In the genomic region with DNA sequence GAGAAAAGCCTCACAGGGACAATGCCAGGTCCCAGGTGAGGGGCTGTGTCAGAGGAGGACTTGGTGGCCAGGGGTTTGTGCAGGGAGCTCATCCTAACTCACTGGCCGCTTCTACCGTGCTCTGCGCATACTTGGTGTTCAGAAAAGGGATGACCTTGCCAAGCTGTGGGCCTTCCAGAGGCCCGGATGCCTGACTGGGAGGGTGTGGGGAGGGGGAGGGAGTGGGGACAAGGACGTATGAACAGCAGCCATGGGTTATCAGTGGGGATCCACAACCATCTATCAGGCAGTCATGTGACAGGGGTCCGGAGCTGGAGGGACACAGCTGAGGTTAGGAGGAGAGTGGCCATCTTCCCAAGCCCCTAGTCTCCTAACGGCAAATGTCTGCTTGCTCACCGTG, we compare ENCODE assay signal across 18 cellular contexts. TPM values are rescaled to one million over a fixed set of nuclear protein-coding genes. Genes with fewer than 3 reads are reported as not detected.
DNase-seq lines count a peak whose midpoint lies in the region; ATAC-seq and TF ChIP-seq lines count a peak whose summit lies in the region.
"Had no signal": no experiment of that assay in that cellular context is flagged by ENCODE, and none has a peak within 500 bp of the region (broad histone marks: within the 10 kb centered on the region; RNA-seq: fewer than 3 reads in every experiment).

No MANE protein-coding gene starts in this region.

- no peaks in the 10 kb centered on the region for H3K27me3 Mint-ChIP-seq in WTC11 (ENCODE audit: low read depth)
- H3K27me3 Mint-ChIP-seq: CD4-positive, CD25-positive, alpha-beta regulatory T cell had no signal

- CTCF ChIA-PET in WTC11 (lab: Charles Lee): no interaction called here

- H3K36me3 Mint-ChIP-seq in WTC11: peaks cover 32% of the 10 kb centered on the region

- H3K9me3 Mint-ChIP-seq in WTC11: no peaks in the 10 kb centered on the region
- H3K9me3 Mint-ChIP-seq: CD4-positive, CD25-positive, alpha-beta regulatory T cell; CD8-positive, alpha-beta memory T cell had no signal

- peaks cover 0 to 93% (median 37%) of the 10 kb centered on the region in 9 donors for H3K36me3 ChIP-seq in heart right ventricle
- H3K36me3 ChIP-seq in left ventricle myocardium inferior: peaks cover 72% of the 10 kb centered on the region
- peaks cover 0 to 40% of the 10 kb centered on the region in 2 donors for H3K36me3 ChIP-seq in adrenal gland (replicated peaks in 1 of 2)

- no peak for TF ChIP-seq POLR2A in adrenal gland (IDR thresholded peaks at IDR 0.05)

- ATAC-seq in heart right ventricle: peak in 6 of 8 donors; percentile 8 to 32 (median 24)
- ATAC-seq in WTC11: no peak

- DNase-seq in heart right ventricle (no peak), left ventricle myocardium inferior (no peak), adrenal gland (peak in 6 of 7 donors; percentile 61 to 80 (median 70)), posterior vena cava (ENCODE audit: low spot score) (peak; percentile 30), WTC11 (ENCODE audit: low spot score) (no peak), NCI-H748 (lab: John Stamatoyannopoulos, UW; ENCODE audit: unreplicated experiment) (no peak)
- DNase-seq: ACHN; BE2C; C1 segment of cervical spinal cord; CD4-positive, CD25-positive, alpha-beta regulatory T cell; CD8-positive, alpha-beta memory T cell; COR-L47; DMS 273 treated with DMSO at 0.1 percent for 48 hours; DMS53; GDM1; GM23248; HCEC 1CT had no signal

- H3K4me1 Mint-ChIP-seq in WTC11: peaks cover under 1% of the 10 kb centered on the region; the same call in 1 of the 2 replicates

- H3K4me1 ChIP-seq in heart right ventricle (peaks cover 0 to 13% (median 2%) of the 10 kb centered on the region in 9 donors), left ventricle myocardium inferior (peaks cover 17% of the 10 kb centered on the region), adrenal gland (replicated peaks in 1 of 2) (peaks cover 10 to 19% of the 10 kb centered on the region in 2 donors)

- H3K27ac Mint-ChIP-seq in WTC11: no peak overlapping the region
- H3K27ac Mint-ChIP-seq: CD4-positive, CD25-positive, alpha-beta regulatory T cell had no signal

- POLR2A ChIA-PET in WTC11 (lab: Charles Lee): no interaction called here

- H3K27me3 ChIP-seq in heart right ventricle: no peaks in the 10 kb centered on the region
- H3K27me3 ChIP-seq in left ventricle myocardium inferior (ENCODE audit: low read depth): no peaks in the 10 kb centered on the region
- H3K27me3 ChIP-seq in adrenal gland: no peaks in the 10 kb centered on the region
- H3K27me3 ChIP-seq: BE2C had no signal

- H3K4me3 ChIP-seq in heart right ventricle (no peak overlapping the region), left ventricle myocardium inferior (no peak overlapping the region), adrenal gland (no peak overlapping the region)
- H3K4me3 ChIP-seq: GM23248 had no signal

- WGBS in heart right ventricle, 2 donors: 59 to 70% methylated on average over 8 of the region's 8 CpGs
- 38 to 54% (median 43%) methylated on average over 8 of the region's 8 CpGs for WGBS in adrenal gland, 4 donors

- H3K9me3 ChIP-seq in heart right ventricle: no peaks in the 10 kb centered on the region
- no peaks in the 10 kb centered on the region for H3K9me3 ChIP-seq in left ventricle myocardium inferior (replicated peaks)
- no peaks in the 10 kb centered on the region for H3K9me3 ChIP-seq in adrenal gland (replicated peaks in 1 of 3)
- H3K9me3 ChIP-seq: BE2C had no signal

- intact Hi-C loops in heart right ventricle (cut with DNase I) (no loop called here), left ventricle myocardium inferior (cut with micrococcal nuclease) (no loop called here), adrenal gland (cut with DNase I) (no loop called here), posterior vena cava (cut with DNase I) (no loop called here)

- no peak overlapping the region for H3K4me3 Mint-ChIP-seq in WTC11
- H3K4me3 Mint-ChIP-seq: CD8-positive, alpha-beta memory T cell had no signal

- no peak for TF ChIP-seq CTCF in heart right ventricle (IDR thresholded peaks at IDR 0.05)
- no peak for TF ChIP-seq CTCF in left ventricle myocardium inferior (IDR thresholded peaks at IDR 0.05; ENCODE audit: borderline replicate concordance)
- TF ChIP-seq CTCF in adrenal gland (IDR thresholded peaks at IDR 0.05): no peak
- TF ChIP-seq CTCF in WTC11 (IDR thresholded peaks at IDR 0.05): no peak

- H3K27ac ChIP-seq in heart right ventricle (no peak overlapping the region), left ventricle myocardium inferior (replicated peaks) (no peak overlapping the region), adrenal gland (peak overlapping the region in 1 of 5 donors; percentile 30)
- H3K27ac ChIP-seq: GM23248, HL-60 had no signal

TF ChIP-seq in WTC11, 78 proteins besides CTCF, POLR2A, EP300 and RAD21 (continues in another document):
- TF ChIP-seq ELF4 (CRISPR knock-in tag; IDR thresholded peaks at IDR 0.05; ENCODE audit: low read depth) (no peak), NR2C2 (CRISPR knock-in tag; IDR thresholded peaks at IDR 0.05) (no peak), OVOL2 (CRISPR knock-in tag; IDR thresholded peaks at IDR 0.05; ENCODE audit: borderline replicate concordance) (no peak), ESRRA (CRISPR knock-in tag; IDR thresholded peaks at IDR 0.05; ENCODE audit: borderline replicate concordance) (no peak), SMAD3 (CRISPR knock-in tag; IDR thresholded peaks at IDR 0.05; ENCODE audit: borderline replicate concordance) (no peak), PRRX2 (CRISPR knock-in tag; IDR thresholded peaks at IDR 0.05) (no peak), KAT7 (CRISPR knock-in tag; IDR thresholded peaks at IDR 0.05; ENCODE audit: borderline replicate concordance) (no peak)
- TF ChIP-seq, protein P1, sequence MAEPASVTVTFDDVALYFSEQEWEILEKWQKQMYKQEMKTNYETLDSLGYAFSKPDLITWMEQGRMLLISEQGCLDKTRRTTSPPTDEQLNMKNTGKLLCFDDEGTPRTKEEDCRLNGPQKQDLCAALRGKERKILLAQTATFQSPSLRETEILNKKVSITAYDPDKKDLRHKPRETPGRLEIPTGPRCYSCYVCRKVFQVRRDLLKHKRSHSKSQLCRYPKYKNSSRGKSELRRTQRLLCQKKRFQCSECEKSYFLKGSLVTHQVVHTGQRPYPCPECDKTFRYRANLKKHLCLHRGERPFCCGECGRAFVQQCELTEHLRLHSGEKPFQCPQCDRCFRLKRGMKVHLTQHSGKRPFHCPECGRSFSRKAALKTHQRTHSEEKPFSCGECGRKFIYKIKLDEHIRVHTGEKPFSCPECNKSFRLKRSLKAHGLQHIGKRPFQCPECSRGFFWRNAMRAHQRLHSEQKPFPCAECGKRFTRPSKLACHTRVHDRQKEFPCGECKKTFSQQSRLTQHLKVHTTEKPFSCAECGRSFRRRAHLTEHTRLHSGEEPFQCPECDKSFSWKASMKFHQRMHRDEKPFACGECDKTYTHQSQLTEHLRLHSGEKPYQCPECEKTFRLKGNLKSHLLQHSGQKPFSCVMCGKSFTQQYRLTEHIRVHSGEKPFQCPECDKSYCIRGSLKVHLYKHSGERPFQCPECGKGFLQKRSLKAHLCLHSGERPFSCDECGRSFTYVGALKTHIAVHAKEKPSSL (CRISPR knock-in tag; conservative IDR thresholded peaks at IDR 0.05): no peak
- TF ChIP-seq, protein P2, sequence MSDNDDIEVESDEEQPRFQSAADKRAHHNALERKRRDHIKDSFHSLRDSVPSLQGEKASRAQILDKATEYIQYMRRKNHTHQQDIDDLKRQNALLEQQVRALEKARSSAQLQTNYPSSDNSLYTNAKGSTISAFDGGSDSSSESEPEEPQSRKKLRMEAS (CRISPR knock-in tag; IDR thresholded peaks at IDR 0.05): no peak
- TF ChIP-seq, protein P3, sequence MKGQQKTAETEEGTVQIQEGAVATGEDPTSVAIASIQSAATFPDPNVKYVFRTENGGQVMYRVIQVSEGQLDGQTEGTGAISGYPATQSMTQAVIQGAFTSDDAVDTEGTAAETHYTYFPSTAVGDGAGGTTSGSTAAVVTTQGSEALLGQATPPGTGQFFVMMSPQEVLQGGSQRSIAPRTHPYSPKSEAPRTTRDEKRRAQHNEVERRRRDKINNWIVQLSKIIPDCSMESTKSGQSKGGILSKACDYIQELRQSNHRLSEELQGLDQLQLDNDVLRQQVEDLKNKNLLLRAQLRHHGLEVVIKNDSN (CRISPR knock-in tag; IDR thresholded peaks at IDR 0.05): no peak
- TF ChIP-seq, protein P4, sequence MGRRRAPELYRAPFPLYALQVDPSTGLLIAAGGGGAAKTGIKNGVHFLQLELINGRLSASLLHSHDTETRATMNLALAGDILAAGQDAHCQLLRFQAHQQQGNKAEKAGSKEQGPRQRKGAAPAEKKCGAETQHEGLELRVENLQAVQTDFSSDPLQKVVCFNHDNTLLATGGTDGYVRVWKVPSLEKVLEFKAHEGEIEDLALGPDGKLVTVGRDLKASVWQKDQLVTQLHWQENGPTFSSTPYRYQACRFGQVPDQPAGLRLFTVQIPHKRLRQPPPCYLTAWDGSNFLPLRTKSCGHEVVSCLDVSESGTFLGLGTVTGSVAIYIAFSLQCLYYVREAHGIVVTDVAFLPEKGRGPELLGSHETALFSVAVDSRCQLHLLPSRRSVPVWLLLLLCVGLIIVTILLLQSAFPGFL (CRISPR knock-in tag; IDR thresholded peaks at IDR 0.05; ENCODE audit: borderline replicate concordance): no peak

RNA-seq across cellular contexts. Expression of a gene that starts 6.2 kb away (rescaled TPM):
- total RNA-seq in heart right ventricle (10 to 100 TPM; 32.3 to 53.1 (median 43.3) TPM), left ventricle myocardium inferior (52.7 TPM), adrenal gland (10 to 100 TPM; 31.0 to 55.7 (median 45.8) TPM), posterior vena cava (10 to 100 TPM; 10.8 to 13.5 TPM), WTC11 (2021) (23.8 to 25.9 TPM (median 24.0 TPM) in 3 replicates)
- polyA plus RNA-seq in heart right ventricle (10 to 100 TPM; 65.6 to 95.2 TPM), adrenal gland (100 to 1,000 TPM in 2 of 3 donors, 10 to 100 TPM in 1; 53.6 to 135 (median 102) TPM)

RNA-seq across cellular contexts. Expression of a gene that starts 19.3 kb away (rescaled TPM):
- 100 to 1,000 TPM; 217 to 323 (median 286) TPM for total RNA-seq in heart right ventricle
- 100 to 1,000 TPM in 1 of 2 donors, 10 to 100 TPM in 1; 75.4 to 185 TPM for polyA plus RNA-seq in heart right ventricle
- total RNA-seq in left ventricle myocardium inferior: 301 TPM
- total RNA-seq in adrenal gland: 100 to 1,000 TPM; 306 to 628 (median 425) TPM
- polyA plus RNA-seq in adrenal gland: 100 to 1,000 TPM; 150 to 596 (median 200) TPM
- 100 to 1,000 TPM in 1 of 2 donors, 10 to 100 TPM in 1; 95.8 to 106 TPM for total RNA-seq in posterior vena cava
- total RNA-seq in WTC11 (2021): 167 to 175 TPM (median 173 TPM) in 3 replicates

RNA-seq across cellular contexts. Expression of a gene that starts 48.0 kb away (rescaled TPM):
- total RNA-seq in heart right ventricle (10 to 100 TPM; 11.8 to 80.5 (median 32.5) TPM), left ventricle myocardium inferior (52.8 TPM), adrenal gland (10 to 100 TPM; 13.8 to 96.4 (median 21.5) TPM), posterior vena cava (10 to 100 TPM; 40.0 to 57.5 TPM), WTC11 (2021) (1.9 to 2.3 TPM (median 2.2 TPM) in 3 replicates)
- polyA plus RNA-seq in heart right ventricle (10 to 100 TPM; 19.4 to 20.2 TPM), adrenal gland (10 to 100 TPM in 1 of 3 donors, 1 to 10 TPM in 2; 9.3 to 68.4 (median 9.8) TPM)

RNA-seq across cellular contexts. Expression of a gene that starts 55.4 kb away (rescaled TPM):
- total RNA-seq in heart right ventricle: 10 to 100 TPM; 17.1 to 28.4 (median 23.4) TPM
- polyA plus RNA-seq in heart right ventricle: 10 to 100 TPM; 10.7 to 13.6 TPM
- 18.3 TPM for total RNA-seq in left ventricle myocardium inferior
- 10 to 100 TPM; 23.4 to 65.3 (median 45.9) TPM for total RNA-seq in adrenal gland
- 10 to 100 TPM; 10.3 to 34.5 (median 20.7) TPM for polyA plus RNA-seq in adrenal gland
- 10 to 100 TPM; 19.5 to 25.9 TPM for total RNA-seq in posterior vena cava
- 58.7 to 60.6 TPM (median 59.0 TPM) in 3 replicates for total RNA-seq in WTC11 (2021)

Comparison
In these comparisons a context has a peak if more than half of its experiments do, and no peak if none do; other contexts are left out.
1. DNase-seq: peak in adrenal gland (6 of 7) and posterior vena cava (single experiment); none in heart right ventricle (0 of 2), left ventricle myocardium inferior (single experiment), WTC11 (single experiment) and NCI-H748 (single experiment).